28 cellular contexts compared by ENCODE assay signal in the genomic region with DNA sequence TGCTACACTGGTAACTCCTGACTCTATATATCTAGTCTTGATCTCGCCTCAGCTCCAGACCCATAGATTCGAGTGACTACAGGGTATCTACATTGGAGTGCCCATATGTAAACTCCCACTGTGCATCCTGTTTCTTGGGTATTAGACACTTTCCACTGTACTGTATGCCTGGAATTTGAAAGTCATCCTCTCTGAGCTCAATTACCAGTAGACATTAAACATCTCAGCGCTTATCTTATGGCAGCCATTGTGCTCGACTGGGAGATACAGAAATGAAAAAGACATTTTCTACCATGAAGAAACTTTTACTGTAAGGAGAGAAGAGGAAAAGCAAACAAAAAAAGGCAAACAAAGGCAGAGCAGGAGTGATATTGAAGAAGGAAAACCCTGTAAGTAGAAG.
A peak's percentile ranks its signal among the peaks of the same experiment; 100 is the strongest.
DNase-seq lines count a peak whose midpoint lies in the region; ATAC-seq and TF ChIP-seq lines count a peak whose summit lies in the region.
"Had no signal": no experiment of that assay in that cellular context is flagged by ENCODE, and none has a peak within 500 bp of the region (broad histone marks: within the 10 kb centered on the region; RNA-seq: fewer than 3 reads in every experiment).

No MANE protein-coding gene starts in this region.

- no peaks in the 10 kb centered on the region for H3K9me2 ChIP-seq in SU-DHL-6 (replicated peaks; ENCODE audit: insufficient read depth, low read length)

- no peak for TF ChIP-seq CTCF in SU-DHL-6 (IDR thresholded peaks at IDR 0.05; ENCODE audit: insufficient read depth, low read length, poor library complexity, severe bottlenecking)
- TF ChIP-seq CTCF in suprapubic skin (IDR thresholded peaks at IDR 0.05), result no peak

- no peaks in the 10 kb centered on the region for H3K9me3 Mint-ChIP-seq in activated CD8-positive, alpha-beta memory T cell treated with anti-CD3 and anti-CD28 coated beads, Interleukin-2, amount 10 ng/mL, durations not matched to agents 7 days and 5 days (ENCODE audit: low read depth)
- H3K9me3 Mint-ChIP-seq in immature natural killer cell, result peaks cover 0 to 11% (median 1%) of the 10 kb centered on the region in 6 donors
- H3K9me3 Mint-ChIP-seq: activated CD8-positive, alpha-beta T cell treated with anti-CD3 and anti-CD28 coated beads for 36 hours; stimulated activated naive CD8-positive, alpha-beta T cell treated with anti-CD3 and anti-CD28 coated beads, Interleukin-15, amount 100 ng/mL, for 72 hours had no signal

- no peak for TF ChIP-seq EP300 in suprapubic skin (IDR thresholded peaks at IDR 0.05)

- H3K36me3 ChIP-seq in BLaER1 (no peaks in the 10 kb centered on the region), SU-DHL-6 (ENCODE audit: low read length) (no peaks in the 10 kb centered on the region), muscle layer of colon (ENCODE audit: insufficient read depth, low read length) (no peaks in the 10 kb centered on the region), suprapubic skin (no peaks in the 10 kb centered on the region)
- H3K36me3 ChIP-seq: brain microvascular endothelial cell, SJCRH30 had no signal

- peaks cover 16% of the 10 kb centered on the region for H3F3A ChIP-seq in SU-DHL-6 (ENCODE audit: insufficient read depth)

- no peak for TF ChIP-seq POLR2A in suprapubic skin (IDR thresholded peaks at IDR 0.05)

- H3K27me3 ChIP-seq in BLaER1, result no peaks in the 10 kb centered on the region
- H3K27me3 ChIP-seq in SU-DHL-6 (ENCODE audit: low read length), result no peaks in the 10 kb centered on the region
- no peaks in the 10 kb centered on the region for H3K27me3 ChIP-seq in muscle layer of colon (ENCODE audit: control insufficient read depth in 1 of 2, insufficient read depth in 2 of 2, low read length in 2 of 2)
- no peaks in the 10 kb centered on the region for H3K27me3 ChIP-seq in suprapubic skin
- H3K27me3 ChIP-seq: brain microvascular endothelial cell, SJCRH30 had no signal

- no peaks in the 10 kb centered on the region for H3K36me3 Mint-ChIP-seq in activated CD8-positive, alpha-beta memory T cell treated with anti-CD3 and anti-CD28 coated beads, Interleukin-2, amount 10 ng/mL, durations not matched to agents 7 days and 5 days
- no peaks in the 10 kb centered on the region for H3K36me3 Mint-ChIP-seq in immature natural killer cell

- H3K4me3 ChIP-seq in BLaER1 (no peak overlapping the region), SU-DHL-6 (ENCODE audit: insufficient read depth, low read length, poor library complexity, severe bottlenecking) (no peak overlapping the region), muscle layer of colon (ENCODE audit: low read depth in 1 of 2, low read length in 2 of 2) (no peak overlapping the region), suprapubic skin (no peak overlapping the region)
- H3K4me3 ChIP-seq: GM23248, SJCRH30 had no signal

- DNase-seq in suprapubic skin (ENCODE audit: low spot score in 2 of 2), result no peak
- DNase-seq in NOMO-1 treated with dmso at 0.1 percent for 144 hours (lab: John Stamatoyannopoulos, UW; ENCODE audit: unreplicated experiment), result no peak
- DNase-seq in activated CD8-positive, alpha-beta memory T cell treated with anti-CD3 and anti-CD28 coated beads, Interleukin-2, amount 10 ng/mL, durations not matched to agents 7 days and 5 days, result no peak
- DNase-seq in immature natural killer cell, result no peak
- DNase-seq in central memory CD4-positive, alpha-beta T cell, result no peak
- DNase-seq: activated CD4-positive, alpha-beta T cell treated with anti-CD3 and anti-CD28 coated beads for 1 hour; activated CD8-positive, alpha-beta T cell treated with anti-CD3 and anti-CD28 coated beads for 36 hours; activated gamma-delta T cell; activated naive CD8-positive, alpha-beta T cell treated with anti-CD3 and anti-CD28 coated beads, Interleukin-2, amount 50 U/mL, for 24 hours; brain microvascular endothelial cell; Calu3; DND-41; effector CD8-positive, alpha-beta T cell; kidney glomerular epithelial cell; NCI-H1417 treated with DMSO at 0.1 percent for 48 hours; NCI-H748 treated with DMSO at 0.1 percent for 48 hours; SJCRH30; stimulated activated CD8-positive, alpha-beta memory T cell treated with anti-CD3 and anti-CD28 coated beads, Interleukin-4, amount 100 ng/mL, for 48 hours; stimulated activated naive CD8-positive, alpha-beta T cell treated with anti-CD3 and anti-CD28 coated beads, Interleukin-15, amount 100 ng/mL, for 72 hours had no signal

- H3K27ac Mint-ChIP-seq in activated CD8-positive, alpha-beta memory T cell treated with anti-CD3 and anti-CD28 coated beads, Interleukin-2, amount 10 ng/mL, durations not matched to agents 7 days and 5 days, result no peak overlapping the region
- no peak overlapping the region for H3K27ac Mint-ChIP-seq in immature natural killer cell
- H3K27ac Mint-ChIP-seq: activated CD8-positive, alpha-beta T cell treated with anti-CD3 and anti-CD28 coated beads for 36 hours; activated naive CD8-positive, alpha-beta T cell treated with anti-CD3 and anti-CD28 coated beads, Interleukin-2, amount 50 U/mL, for 24 hours; HFFc6; memory B cell; progenitor cell of endocrine pancreas; stimulated activated naive CD8-positive, alpha-beta T cell treated with anti-CD3 and anti-CD28 coated beads, Interleukin-15, amount 100 ng/mL, for 72 hours had no signal

- H3K9me3 ChIP-seq in BLaER1, result peaks cover 22% of the 10 kb centered on the region
- H3K9me3 ChIP-seq in SU-DHL-6 (ENCODE audit: insufficient read depth, low read length), result no peaks in the 10 kb centered on the region; the same call in 1 of the 2 replicates
- H3K9me3 ChIP-seq in muscle layer of colon (ENCODE audit: low read length), result no peaks in the 10 kb centered on the region
- H3K9me3 ChIP-seq in suprapubic skin, result no peaks in the 10 kb centered on the region

- no peak overlapping the region for H3K4me3 Mint-ChIP-seq in activated CD8-positive, alpha-beta memory T cell treated with anti-CD3 and anti-CD28 coated beads, Interleukin-2, amount 10 ng/mL, durations not matched to agents 7 days and 5 days
- no peak overlapping the region for H3K4me3 Mint-ChIP-seq in immature natural killer cell
- H3K4me3 Mint-ChIP-seq: activated CD8-positive, alpha-beta T cell treated with anti-CD3 and anti-CD28 coated beads for 36 hours; activated naive CD8-positive, alpha-beta T cell treated with anti-CD3 and anti-CD28 coated beads, Interleukin-2, amount 50 U/mL, for 24 hours; HFFc6; memory B cell; stimulated activated naive CD8-positive, alpha-beta T cell treated with anti-CD3 and anti-CD28 coated beads, Interleukin-15, amount 100 ng/mL, for 72 hours had no signal

- H3K4me2 ChIP-seq in BLaER1, result peak overlapping the region; percentile 47; the same call in 1 of the 2 replicates
- H3K4me2 ChIP-seq in SU-DHL-6 (ENCODE audit: low read depth, low read length, poor library complexity, severe bottlenecking), result peak overlapping the region; percentile 78
- H3K4me2 ChIP-seq: KMS-11 had no signal

- H4K20me1 ChIP-seq in BLaER1 (no peaks in the 10 kb centered on the region), SU-DHL-6 (ENCODE audit: low read depth, low read length) (no peaks in the 10 kb centered on the region)

- H3K4me1 ChIP-seq in BLaER1 (peaks cover 13% of the 10 kb centered on the region), muscle layer of colon (ENCODE audit: insufficient read depth, low read length) (peaks cover 61% of the 10 kb centered on the region), suprapubic skin (peaks cover 34% of the 10 kb centered on the region)

- no peak overlapping the region for H3K27ac ChIP-seq in BLaER1
- peak overlapping the region; percentile 95 for H3K27ac ChIP-seq in SU-DHL-6 (ENCODE audit: low read depth, low read length)
- peak overlapping the region; percentile 3 for H3K27ac ChIP-seq in muscle layer of colon (ENCODE audit: low read depth, low read length)
- H3K27ac ChIP-seq in suprapubic skin, result peak overlapping the region; percentile 86
- H3K27ac ChIP-seq: brain microvascular endothelial cell, epithelial cell of prostate, GM23248, KMS-11, SJCRH30 had no signal

- peaks cover 5% of the 10 kb centered on the region for H3K27me3 Mint-ChIP-seq in activated CD8-positive, alpha-beta memory T cell treated with anti-CD3 and anti-CD28 coated beads, Interleukin-2, amount 10 ng/mL, durations not matched to agents 7 days and 5 days
- H3K27me3 Mint-ChIP-seq in immature natural killer cell (ENCODE audit: low read depth in 3 of 3), result peaks cover 0 to 7% (median 5%) of the 10 kb centered on the region in 3 donors
- H3K27me3 Mint-ChIP-seq: progenitor cell of endocrine pancreas; stimulated activated naive CD8-positive, alpha-beta T cell treated with anti-CD3 and anti-CD28 coated beads, Interleukin-15, amount 100 ng/mL, for 72 hours had no signal

- peak overlapping the region; percentile 78 for H2AFZ ChIP-seq in SU-DHL-6 (ENCODE audit: low read depth, low read length, severe bottlenecking)
- H2AFZ ChIP-seq: GM23248 had no signal

- H3K79me2 ChIP-seq in SU-DHL-6 (ENCODE audit: insufficient read depth, low read length), result no peaks in the 10 kb centered on the region

- WGBS in suprapubic skin, result 90% methylated on average over 4 of the region's 4 CpGs

- no peaks in the 10 kb centered on the region for H3K4me1 Mint-ChIP-seq in activated CD8-positive, alpha-beta memory T cell treated with anti-CD3 and anti-CD28 coated beads, Interleukin-2, amount 10 ng/mL, durations not matched to agents 7 days and 5 days
- H3K4me1 Mint-ChIP-seq in immature natural killer cell, result peaks cover 3 to 6% of the 10 kb centered on the region in 2 donors
- H3K4me1 Mint-ChIP-seq: activated naive CD8-positive, alpha-beta T cell treated with anti-CD3 and anti-CD28 coated beads, Interleukin-2, amount 50 U/mL, for 24 hours; stimulated activated naive CD8-positive, alpha-beta T cell treated with anti-CD3 and anti-CD28 coated beads, Interleukin-15, amount 100 ng/mL, for 72 hours had no signal

- ATAC-seq in activated CD8-positive, alpha-beta memory T cell treated with anti-CD3 and anti-CD28 coated beads, Interleukin-2, amount 10 ng/mL, durations not matched to agents 7 days and 5 days, result no peak
- ATAC-seq: activated CD8-positive, alpha-beta T cell treated with anti-CD3 and anti-CD28 coated beads for 36 hours; activated naive CD8-positive, alpha-beta T cell treated with anti-CD3 and anti-CD28 coated beads, Interleukin-2, amount 50 U/mL, for 24 hours; stimulated activated naive CD8-positive, alpha-beta T cell treated with anti-CD3 and anti-CD28 coated beads, Interleukin-15, amount 100 ng/mL, for 72 hours had no signal

- H3K9ac ChIP-seq in BLaER1, result no peak overlapping the region
- peak overlapping the region; percentile 55; the same call in 1 of the 2 replicates for H3K9ac ChIP-seq in SU-DHL-6 (ENCODE audit: low read length)
- no peak overlapping the region for H3K9ac ChIP-seq in muscle layer of colon (ENCODE audit: low read length)
- H3K9ac ChIP-seq: GM23248, KMS-11 had no signal

- CTCF ChIA-PET in activated CD8-positive, alpha-beta memory T cell treated with anti-CD3 and anti-CD28 coated beads, Interleukin-2, amount 10 ng/mL, durations not matched to agents 7 days and 5 days (lab: Charles Lee), result no interaction called here
